1 cellular context compared by ENCODE assay signal in genomic region chr1:9260086-9260766, GRCh38.
TF ChIP-seq lines count a peak whose summit lies in the region.

No MANE protein-coding gene starts in this region.

TF ChIP-seq in K562, 482 proteins besides CTCF, POLR2A, EP300 and RAD21:
- TF ChIP-seq CBX1 (IDR thresholded peaks at IDR 0.05; ENCODE audit: low read depth) (0 out of 2 replicates have a peak, but pooled peaks have one; percentile 23), FOXJ2 (tag; IDR thresholded peaks at IDR 0.05) (peak; percentile 90), ZNF740 (CRISPR knock-in tag; IDR thresholded peaks at IDR 0.05) (peak; percentile 14; the same call in 1 of the 2 replicates), ZNF740 (tag; IDR thresholded peaks at IDR 0.05) (no peak), FOXK1 (CRISPR knock-in tag; IDR thresholded peaks at IDR 0.05; ENCODE audit: borderline replicate concordance) (no peak)
